7 cellular contexts compared by ENCODE assay signal in genomic region chr4:80202784-80203553, GRCh38. TPM values are rescaled to one million over a fixed set of nuclear protein-coding genes. Genes with fewer than 3 reads are reported as not detected.
DNase-seq lines count a peak whose midpoint lies in the region; ATAC-seq and TF ChIP-seq lines count a peak whose summit lies in the region.

No MANE protein-coding gene starts in this region.

- H3K4me3 ChIP-seq in NT2/D1 (ENCODE audit: insufficient read length, low read depth) (peak overlapping the region; percentile 47), heart left ventricle (peak overlapping the region; percentile 42 to 69 (median 62)), sigmoid colon (peak overlapping the region; percentile 51 to 78 (median 72))

- H3K36me3 ChIP-seq in NT2/D1 (ENCODE audit: insufficient read depth, insufficient read length, low read length) (no peaks in the 10 kb centered on the region), heart left ventricle (no peaks in the 10 kb centered on the region), sigmoid colon (no peaks in the 10 kb centered on the region)

- no peak for TF ChIP-seq EP300 in sigmoid colon (IDR thresholded peaks at IDR 0.05)

- TF ChIP-seq CTCF in heart left ventricle (IDR thresholded peaks at IDR 0.05) (peak in 1 of 12 donors; percentile 16), sigmoid colon (IDR thresholded peaks at IDR 0.05) (no peak)

- peak overlapping the region; percentile 21 for H3K9ac ChIP-seq in NT2/D1 (ENCODE audit: insufficient read length, low read depth)

- peaks cover 67% of the 10 kb centered on the region for H3K27me3 ChIP-seq in NT2/D1 (ENCODE audit: insufficient read depth, insufficient read length)
- H3K27me3 ChIP-seq in heart left ventricle: peaks cover 0 to 56% (median 33%) of the 10 kb centered on the region in 9 donors
- no peaks in the 10 kb centered on the region for H3K27me3 ChIP-seq in sigmoid colon

- TF ChIP-seq POLR2A in heart left ventricle (IDR thresholded peaks at IDR 0.05) (no peak), sigmoid colon (IDR thresholded peaks at IDR 0.05) (no peak)

- 2 to 7% (median 4%) methylated on average over 25 to 81 of the region's 81 CpGs for WGBS in heart left ventricle, 4 donors
- 1 to 2% methylated on average over 81 of the region's 81 CpGs for WGBS in sigmoid colon, 2 donors

- H3K4me1 ChIP-seq in NT2/D1 (ENCODE audit: insufficient read depth, insufficient read length) (no peaks in the 10 kb centered on the region), heart left ventricle (peaks cover 0 to 28% (median 9%) of the 10 kb centered on the region in 12 donors), sigmoid colon (peaks cover 0 to 22% (median 13%) of the 10 kb centered on the region in 4 donors)

- peaks cover 18% of the 10 kb centered on the region for H3K9me3 ChIP-seq in NT2/D1 (ENCODE audit: insufficient read depth, low read length)
- no peaks in the 10 kb centered on the region for H3K9me3 ChIP-seq in heart left ventricle
- no peaks in the 10 kb centered on the region for H3K9me3 ChIP-seq in sigmoid colon

- intact Hi-C loops in heart left ventricle (cut with DNase I): loop anchor here in 2 of 10 donors (5.0 kb wide), 2 partner anchors 131 to 1256 kb away; partner anchors contain the start of gene ANTXR2 (in 1 of the 2)
- intact Hi-C loops in sigmoid colon (cut with DNase I): loop anchor here (1.0 to 10.0 kb wide), 6 partner anchors 19 to 1251 kb away; partner anchors contain the start of genes ANTXR2 and CFAP299

- H3K27ac ChIP-seq in heart left ventricle (peak overlapping the region in 10 of 12 donors; percentile 10 to 91 (median 51)), sigmoid colon (peak overlapping the region; percentile 94 to 97 (median 94))

- no peak for DNase-seq in NT2/D1 (ENCODE audit: low read depth, low spot score)
- peak in 3 of 4 experiments; percentile 4 to 42 (median 23) for DNase-seq in activated naive CD4-positive, alpha-beta T cell (lab: John Stamatoyannopoulos, UW)
- DNase-seq in heart left ventricle: peak in 1 of 5 donors; percentile 70
- peak; percentile 72 for DNase-seq in sigmoid colon
- DNase-seq in NCI-H2171 treated with DMSO at 0.1 percent for 48 hours (lab: John Stamatoyannopoulos, UW): no peak

- ATAC-seq in GM18867 (IDR thresholded peaks at IDR 0.05; ENCODE audit: unreplicated experiment) (peak; percentile 60), HG02798 (IDR thresholded peaks at IDR 0.05; ENCODE audit: poor library complexity, unreplicated experiment) (peak; percentile 65), heart left ventricle (peak in 2 of 4 donors; percentile 33 to 43)

RNA-seq across cellular contexts. Expression of gene PRDM8, which starts 5.7 kb away (rescaled TPM):
- total RNA-seq in heart left ventricle: 1 to 10 TPM in 4 of 9 donors, under 1 TPM in 5; 0.39 to 1.9 (median 0.84) TPM
- under 1 TPM; 0.26 to 0.76 TPM for polyA plus RNA-seq in heart left ventricle
- 10 to 100 TPM; 14.3 to 17.4 (median 15.6) TPM for total RNA-seq in sigmoid colon
- polyA plus RNA-seq in sigmoid colon: 1 to 10 TPM in 2 of 3 donors, not detected in 1; 1.2 to 2.8 TPM

Comparison
In these comparisons a context has a peak if more than half of its experiments do, and no peak if none do; other contexts are left out.
1. DNase-seq: peak in activated naive CD4-positive, alpha-beta T cell (3 of 4) and sigmoid colon (single experiment); none in NT2/D1 (single experiment) and NCI-H2171 treated with DMSO at 0.1 percent for 48 hours (single experiment).
2. RNA of gene PRDM8, which starts 5.7 kb away (total RNA-seq): 14.3 to 17.4 TPM in sigmoid colon; 0.39 to 1.9 TPM in heart left ventricle; every median in the first group is over 4 times any median in the second.
3. Peak in every context shown above with its lines, with median percentiles within 50 percentile points of each other: H3K4me3 ChIP-seq.